In the genomic region with DNA sequence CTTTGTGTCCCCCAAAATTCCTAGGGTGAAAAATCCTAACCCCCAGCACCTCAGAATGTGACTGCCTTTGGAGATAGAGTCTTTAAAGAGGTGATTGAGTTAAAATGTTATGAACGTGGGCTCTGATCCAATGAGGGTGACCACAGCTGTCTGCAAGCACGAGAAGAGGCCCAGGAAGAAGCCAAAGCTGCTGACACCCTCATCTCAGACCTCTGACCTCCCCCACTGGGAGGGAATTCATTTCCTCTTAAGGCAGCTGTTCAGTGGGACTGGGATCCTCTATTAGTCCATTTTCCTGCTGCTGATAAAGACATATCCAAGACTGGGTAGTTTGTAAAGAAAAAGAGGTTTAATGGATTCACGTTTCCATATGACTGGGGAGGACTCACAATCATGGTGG, we compare ENCODE assay signal across 34 cellular contexts.
"Had no signal": no experiment of that assay in that cellular context is flagged by ENCODE, and none has a peak within 500 bp of the region (broad histone marks: within the 10 kb centered on the region; RNA-seq: fewer than 3 reads in every experiment).

No MANE protein-coding gene starts in this region.

- H3K4me1 Mint-ChIP-seq: activated CD4-positive, alpha-beta memory T cell treated with anti-CD3 and anti-CD28 coated beads, Interleukin-2, amount 10 ng/mL, durations not matched to agents 7 days and 5 days; activated CD4-positive, alpha-beta T cell treated with anti-CD3 and anti-CD28 coated beads, Interleukin-2, amount 10 ng/mL, durations not matched to agents 7 days and 5 days; activated T-helper 17 cell treated with anti-CD3 and anti-CD28 coated beads, Interleukin-2, amount 50 U/mL, for 72 hours; T-helper 17 cell; WTC11 had no signal

- ATAC-seq: activated T-cell treated with anti-CD3 and anti-CD28 coated beads, Interleukin-2, amount 50 U/mL, for 4 hours; activated T-helper 17 cell treated with anti-CD3 and anti-CD28 coated beads, Interleukin-2, amount 50 U/mL, for 72 hours; body of pancreas; foreskin keratinocyte; gastrocnemius medialis; heart right ventricle; T-helper 17 cell; WTC11 had no signal

- H3K27me3 Mint-ChIP-seq: activated CD4-positive, alpha-beta memory T cell treated with anti-CD3 and anti-CD28 coated beads, Interleukin-2, amount 10 ng/mL, durations not matched to agents 7 days and 5 days; activated CD4-positive, alpha-beta T cell treated with anti-CD3 and anti-CD28 coated beads, Interleukin-2, amount 10 ng/mL, durations not matched to agents 7 days and 5 days; activated naive CD8-positive, alpha-beta T cell; activated T-helper 17 cell treated with anti-CD3 and anti-CD28 coated beads, Interleukin-2, amount 50 U/mL, for 72 hours; dendritic cell treated with granulocyte-macrophage colony-stimulating factor and Interleukin-4, amounts not matched to agents 40 ng/mL and 50 ng/mL, for 4 days; T-helper 17 cell had no signal

- H2AFZ ChIP-seq: hepatocyte had no signal

- DNase-seq: activated CD4-positive, alpha-beta memory T cell treated with anti-CD3 and anti-CD28 coated beads, Interleukin-2, amount 10 ng/mL, durations not matched to agents 7 days and 5 days; activated CD4-positive, alpha-beta T cell treated with anti-CD3 and anti-CD28 coated beads for 1 hour; activated CD4-positive, alpha-beta T cell treated with anti-CD3 and anti-CD28 coated beads for 4 hours; activated CD4-positive, alpha-beta T cell treated with anti-CD3 and anti-CD28 coated beads, Interleukin-2, amount 10 ng/mL, durations not matched to agents 7 days and 5 days; activated CD4-positive, alpha-beta T cell treated with anti-CD3 and anti-CD28 coated beads, Interleukin-2, amount 50 U/mL, for 4 hours; activated CD8-positive, alpha-beta memory T cell treated with anti-CD3 and anti-CD28 coated beads for 24 hours; activated effector memory CD4-positive, alpha-beta T cell treated with Interleukin-2 at 50 U/mL for 16 hours; activated gamma-delta T cell treated with Interleukin-2 at 50 U/mL for 16 hours; activated naive CD4-positive, alpha-beta T cell treated with anti-CD3 and anti-CD28 coated beads, Interleukin-2, amount 50 U/mL, for 16 hours; activated naive CD4-positive, alpha-beta T cell treated with Interleukin-2 at 50 U/mL for 16 hours; activated T-cell treated with anti-CD3 and anti-CD28 coated beads, Interleukin-2, amount 50 U/mL, for 4 hours; amniotic stem cell; anterior cingulate cortex; body of pancreas; central memory CD4-positive, alpha-beta T cell; cerebellar nuclear complex; dorsolateral prefrontal cortex; effector memory CD4-positive, alpha-beta T cell; endodermal cell; foreskin keratinocyte; gastrocnemius medialis; heart right ventricle; T-helper 1 cell; T-helper 17 cell had no signal

- H3K36me3 Mint-ChIP-seq: activated naive CD8-positive, alpha-beta T cell had no signal

- H3K4me1 ChIP-seq: body of pancreas, breast epithelium, esophagus muscularis mucosa, foreskin keratinocyte, gastrocnemius medialis, heart right ventricle had no signal

- H3K4me3 Mint-ChIP-seq: activated CD4-positive, alpha-beta memory T cell treated with anti-CD3 and anti-CD28 coated beads, Interleukin-2, amount 10 ng/mL, durations not matched to agents 7 days and 5 days; activated CD4-positive, alpha-beta T cell treated with anti-CD3 and anti-CD28 coated beads, Interleukin-2, amount 10 ng/mL, durations not matched to agents 7 days and 5 days; activated naive CD8-positive, alpha-beta T cell; activated T-cell treated with anti-CD3 and anti-CD28 coated beads, Interleukin-2, amount 50 U/mL, for 4 hours; activated T-helper 17 cell treated with anti-CD3 and anti-CD28 coated beads, Interleukin-2, amount 50 U/mL, for 72 hours; dendritic cell treated with granulocyte-macrophage colony-stimulating factor and Interleukin-4, amounts not matched to agents 40 ng/mL and 50 ng/mL, for 4 days; endodermal cell; T-helper 17 cell; T-helper 2 cell treated with Interferon-gamma antibody and Interleukin-4, amounts not matched to agents 5 μg/mL and 100 μg/mL, for 36 hours; WTC11 had no signal

- H3K4me3 ChIP-seq: body of pancreas, breast epithelium, cardiac muscle cell, coronary artery, dorsolateral prefrontal cortex, esophagus muscularis mucosa, gastrocnemius medialis, heart right ventricle, hepatocyte had no signal

- H3K27ac Mint-ChIP-seq: activated CD4-positive, alpha-beta memory T cell treated with anti-CD3 and anti-CD28 coated beads, Interleukin-2, amount 10 ng/mL, durations not matched to agents 7 days and 5 days; activated CD4-positive, alpha-beta T cell treated with anti-CD3 and anti-CD28 coated beads, Interleukin-2, amount 10 ng/mL, durations not matched to agents 7 days and 5 days; activated naive CD8-positive, alpha-beta T cell; activated T-helper 17 cell treated with anti-CD3 and anti-CD28 coated beads, Interleukin-2, amount 50 U/mL, for 72 hours; dendritic cell treated with granulocyte-macrophage colony-stimulating factor and Interleukin-4, amounts not matched to agents 40 ng/mL and 50 ng/mL, for 4 days; endodermal cell; T-helper 17 cell; T-helper 2 cell treated with Interferon-gamma antibody and Interleukin-4, amounts not matched to agents 5 μg/mL and 100 μg/mL, for 36 hours; WTC11 had no signal

- H3K4me2 ChIP-seq: hepatocyte had no signal

- H3K36me3 ChIP-seq: breast epithelium, cardiac muscle cell, esophagus muscularis mucosa, gastrocnemius medialis, heart right ventricle had no signal

- H3K9me3 ChIP-seq: body of pancreas, breast epithelium, esophagus muscularis mucosa, gastrocnemius medialis had no signal

- H3K79me2 ChIP-seq: hepatocyte had no signal

- H3K27me3 ChIP-seq: body of pancreas, breast epithelium, cardiac muscle cell, esophagus muscularis mucosa, foreskin keratinocyte, gastrocnemius medialis, heart right ventricle, hepatocyte had no signal

- H3K27ac ChIP-seq: body of pancreas, breast epithelium, cardiac muscle cell, coronary artery, dorsolateral prefrontal cortex, esophagus muscularis mucosa, foreskin keratinocyte, gastrocnemius medialis, heart right ventricle, hepatocyte had no signal
